10 cellular contexts compared by ENCODE assay signal in genomic region chr3:66297917-66298316, GRCh38.
A peak's percentile ranks its signal among the peaks of the same experiment; 100 is the strongest.
DNase-seq lines count a peak whose midpoint lies in the region; ATAC-seq and TF ChIP-seq lines count a peak whose summit lies in the region.
"Had no signal": no experiment of that assay in that cellular context is flagged by ENCODE, and none has a peak within 500 bp of the region (broad histone marks: within the 10 kb centered on the region; RNA-seq: fewer than 3 reads in every experiment).

No MANE protein-coding gene starts in this region.

- peak overlapping the region; percentile 89 to 95 for H3K27ac Mint-ChIP-seq in natural killer cell treated with Interleukin-12 subunit alpha and Interleukin-12 subunit beta and Interleukin-15 and Interleukin-18, amount 100 ng/mL, for 72 hours

- H3K4me3 ChIP-seq in choroid plexus epithelial cell (ENCODE audit: low read depth, low read length): no peak overlapping the region

- ATAC-seq in natural killer cell treated with Interleukin-12 subunit alpha and Interleukin-12 subunit beta and Interleukin-15 and Interleukin-18, amount 100 ng/mL, for 72 hours: no peak
- no peak for ATAC-seq in HG02840 (IDR thresholded peaks at IDR 0.05; ENCODE audit: low FRiP score, unreplicated experiment)

- no peaks in the 10 kb centered on the region for H3K36me3 Mint-ChIP-seq in natural killer cell treated with Interleukin-12 subunit alpha and Interleukin-12 subunit beta and Interleukin-15 and Interleukin-18, amount 100 ng/mL, for 72 hours

- no peaks in the 10 kb centered on the region for H3K36me3 ChIP-seq in KOPT-K1 (ENCODE audit: insufficient read depth, low read length)

- DNase-seq in AG20443 (ENCODE audit: low spot score) (peak; percentile 68), choroid plexus epithelial cell (ENCODE audit: low read depth) (peak; percentile 81), iPS-NIHi7 (ENCODE audit: extremely low spot score) (no peak), cerebellar nuclear complex (lab: John Stamatoyannopoulos, UW) (no peak), NCI-H2081 (lab: John Stamatoyannopoulos, UW) (no peak)
- DNase-seq in natural killer cell treated with Interleukin-12 subunit alpha and Interleukin-12 subunit beta and Interleukin-15 and Interleukin-18, amount 100 ng/mL, for 72 hours (ENCODE audit: low spot score): no peak
- DNase-seq: activated T-cell treated with anti-CD3 and anti-CD28 coated beads, Interleukin-2, amount 50 U/mL, for 48 hours; NCI-H82 had no signal

- peaks cover 38 to 39% of the 10 kb centered on the region in 2 donors for H3K4me1 Mint-ChIP-seq in natural killer cell treated with Interleukin-12 subunit alpha and Interleukin-12 subunit beta and Interleukin-15 and Interleukin-18, amount 100 ng/mL, for 72 hours (ENCODE audit: low read depth in 2 of 2)

- peak overlapping the region; percentile 60 for H3K4me3 Mint-ChIP-seq in natural killer cell treated with Interleukin-12 subunit alpha and Interleukin-12 subunit beta and Interleukin-15 and Interleukin-18, amount 100 ng/mL, for 72 hours

- no peak for TF ChIP-seq CTCF in choroid plexus epithelial cell (conservative IDR thresholded peaks at IDR 0.05; ENCODE audit: low read depth, low read length)

- H3K27ac ChIP-seq in KOPT-K1 (ENCODE audit: low read depth, low read length, poor library complexity, severe bottlenecking): peak overlapping the region; percentile 36

- H3K27me3 Mint-ChIP-seq in natural killer cell treated with Interleukin-12 subunit alpha and Interleukin-12 subunit beta and Interleukin-15 and Interleukin-18, amount 100 ng/mL, for 72 hours: no peaks in the 10 kb centered on the region

- no peaks in the 10 kb centered on the region for H3K9me3 Mint-ChIP-seq in natural killer cell treated with Interleukin-12 subunit alpha and Interleukin-12 subunit beta and Interleukin-15 and Interleukin-18, amount 100 ng/mL, for 72 hours

- H3K9me3 ChIP-seq in KOPT-K1 (ENCODE audit: insufficient read depth, low read length, poor library complexity, severe bottlenecking): no peaks in the 10 kb centered on the region

Comparison
In these comparisons a context has a peak if more than half of its experiments do, and no peak if none do; other contexts are left out.
1. DNase-seq: peak in AG20443 (single experiment) and choroid plexus epithelial cell (single experiment); none in natural killer cell treated with Interleukin-12 subunit alpha and Interleukin-12 subunit beta and Interleukin-15 and Interleukin-18, amount 100 ng/mL, for 72 hours (single experiment), iPS-NIHi7 (single experiment), cerebellar nuclear complex (0 of 2) and NCI-H2081 (0 of 2).